ENCODE assay signal across 8 cellular contexts in the genomic region with DNA sequence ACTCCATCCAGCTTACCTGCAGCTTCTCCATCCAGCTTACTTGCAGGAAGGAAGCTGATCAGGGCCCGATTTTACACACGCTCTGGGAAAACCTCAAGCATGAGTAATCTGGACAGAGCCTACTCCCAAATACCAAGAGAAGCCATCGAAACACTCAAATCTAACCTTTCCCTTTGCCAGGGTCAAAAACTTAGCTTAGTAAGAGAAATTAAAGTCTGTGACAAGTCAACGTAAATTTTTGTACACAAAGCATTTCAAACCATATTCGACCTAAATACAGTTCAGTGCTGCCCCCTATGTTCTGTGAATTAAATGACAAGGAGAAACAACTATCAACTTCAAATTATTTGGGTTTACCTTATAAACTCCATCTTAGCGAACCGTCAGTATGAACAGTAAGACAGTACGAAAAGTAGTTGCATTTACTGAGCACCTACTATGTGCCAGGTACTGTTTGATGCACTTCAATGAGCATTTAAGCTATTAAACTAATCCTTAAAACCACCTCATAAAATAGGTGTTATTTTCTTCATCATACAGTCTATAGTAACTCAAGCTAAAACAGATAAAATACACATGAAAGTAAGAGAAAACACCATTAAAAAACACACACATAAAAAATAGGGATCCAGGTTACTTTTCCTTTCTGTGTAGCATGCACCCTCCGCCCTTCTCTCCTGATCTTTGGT. TPM values are rescaled to one million over a fixed set of nuclear protein-coding genes. Genes with fewer than 3 reads are reported as not detected.
DNase-seq lines count a peak whose midpoint lies in the region; ATAC-seq and TF ChIP-seq lines count a peak whose summit lies in the region.

No MANE protein-coding gene starts in this region.

- H3K4me2 ChIP-seq in MM.1S (ENCODE audit: low read depth, low read length), result no peak overlapping the region

- POLR2A ChIA-PET in CD8-positive, alpha-beta T cell (lab: Charles Lee), result interaction anchor here (0.5 kb wide), 1 partner anchor 111 kb away, joined by 4 read pairs; no protein-coding TSS in a partner anchor

- no peaks in the 10 kb centered on the region for H3F3A ChIP-seq in MM.1S (ENCODE audit: insufficient read depth, low read length)

- H3K4me3 Mint-ChIP-seq in CD8-positive, alpha-beta T cell, result no peak overlapping the region

- H3K9me3 ChIP-seq in MM.1S (replicated peaks; ENCODE audit: insufficient read depth, low read length) (no peaks in the 10 kb centered on the region), lung (ENCODE audit: control insufficient read depth in 2 of 2, insufficient read depth in 1 of 2, low read length in 1 of 2) (no peaks in the 10 kb centered on the region)
- H3K9me3 ChIP-seq in CD8-positive, alpha-beta T cell (ENCODE audit: low read length), result no peaks in the 10 kb centered on the region

- no peaks in the 10 kb centered on the region for H3K27me3 ChIP-seq in MM.1S (replicated peaks; ENCODE audit: insufficient read depth, low read length)
- H3K27me3 ChIP-seq in brain microvascular endothelial cell (replicated peaks), result no peaks in the 10 kb centered on the region
- H3K27me3 ChIP-seq in lung (ENCODE audit: control insufficient read depth, insufficient read depth), result no peaks in the 10 kb centered on the region
- no peaks in the 10 kb centered on the region for H3K27me3 ChIP-seq in CD8-positive, alpha-beta T cell (ENCODE audit: insufficient read depth, low read length)

- no peaks in the 10 kb centered on the region for H4K20me1 ChIP-seq in MM.1S (ENCODE audit: insufficient read depth, low read length)

- H3K4me1 ChIP-seq in MM.1S (ENCODE audit: low read length), result no peaks in the 10 kb centered on the region
- H3K4me1 ChIP-seq in lung (ENCODE audit: control insufficient read depth in 2 of 2, insufficient read depth in 2 of 2, low read length in 2 of 2), result peaks cover 0 to 2% of the 10 kb centered on the region in 2 donors
- no peaks in the 10 kb centered on the region for H3K4me1 ChIP-seq in CD8-positive, alpha-beta T cell (ENCODE audit: insufficient read depth, low read length)

- in situ Hi-C loops in brain microvascular endothelial cell (cut with HindIII; ENCODE audit: low pct_ligation_motif_present, low sequenced_read_pairs), result loop anchor here (25.0 kb wide), 1 partner anchor 183 kb away; a partner anchor contains a TSS

- ATAC-seq in lung (ENCODE audit: insufficient read depth, low FRiP score), result peak; percentile 19
- ATAC-seq in GM18505 (IDR thresholded peaks at IDR 0.05; ENCODE audit: unreplicated experiment), result no peak
- ATAC-seq in CD8-positive, alpha-beta T cell, result no peak

- no peaks in the 10 kb centered on the region for H3K79me2 ChIP-seq in MM.1S (ENCODE audit: low read length)

- 27 to 56% methylated on average over 9 of the region's 9 CpGs for WGBS in lung, 2 donors

- H3K4me3 ChIP-seq in MM.1S (ENCODE audit: low read length), result no peak overlapping the region
- no peak overlapping the region for H3K4me3 ChIP-seq in brain microvascular endothelial cell (ENCODE audit: low read depth, low read length)
- no peak overlapping the region for H3K4me3 ChIP-seq in lung
- no peak overlapping the region for H3K4me3 ChIP-seq in CD8-positive, alpha-beta T cell (ENCODE audit: low read depth, low read length)

- no peak overlapping the region for H3K9ac ChIP-seq in MM.1S (ENCODE audit: low read length)

- peak; percentile 19 for DNase-seq in DMS153 (lab: John Stamatoyannopoulos, UW)
- peak; percentile 30 for DNase-seq in MM.1S
- DNase-seq in brain microvascular endothelial cell, result peak; percentile 40
- DNase-seq in lung (ENCODE audit: low spot score), result no peak
- no peak for DNase-seq in stimulated activated CD4-positive, alpha-beta T cell treated with anti-CD3 and anti-CD28 coated beads, Interleukin-2, amount 100 ng/mL, for 48 hours
- DNase-seq in T1000 (lab: John Stamatoyannopoulos, UW), result no peak
- DNase-seq in CD8-positive, alpha-beta T cell, result no peak

- no peaks in the 10 kb centered on the region for H3K27me3 Mint-ChIP-seq in CD8-positive, alpha-beta T cell (ENCODE audit: low read depth)

- no peak overlapping the region for H2AFZ ChIP-seq in MM.1S (ENCODE audit: low read length)

- H3K9me2 ChIP-seq in MM.1S (replicated peaks; ENCODE audit: insufficient read depth, low read length), result no peaks in the 10 kb centered on the region

- intact Hi-C loops in CD8-positive, alpha-beta T cell (cut with DNase I, micrococcal nuclease), result no loop called here

- no peak for TF ChIP-seq POLR2A in GM18505 (IDR thresholded peaks at IDR 0.05; ENCODE audit: borderline replicate concordance, extremely low read depth, insufficient read depth, insufficient read length)

- no peak overlapping the region for H3K27ac Mint-ChIP-seq in CD8-positive, alpha-beta T cell

- H3K36me3 Mint-ChIP-seq in CD8-positive, alpha-beta T cell, result peaks cover 58% of the 10 kb centered on the region

- TF ChIP-seq CTCF in MM.1S (IDR thresholded peaks at IDR 0.05; ENCODE audit: low read length) (peak; percentile 57), brain microvascular endothelial cell (IDR thresholded peaks at IDR 0.05; ENCODE audit: low read depth, low read length, missing control alignments) (peak; percentile 47), lung (IDR thresholded peaks at IDR 0.05; ENCODE audit: control extremely low read depth, extremely low read depth) (no peak)
- no peak for TF ChIP-seq CTCF in CD8-positive, alpha-beta T cell (IDR thresholded peaks at IDR 0.05)

- peaks cover 7% of the 10 kb centered on the region for H3K9me3 Mint-ChIP-seq in CD8-positive, alpha-beta T cell

- H3K4me1 Mint-ChIP-seq in CD8-positive, alpha-beta T cell (ENCODE audit: low read depth), result no peaks in the 10 kb centered on the region

- H3K27ac ChIP-seq in MM.1S (ENCODE audit: low read length), result no peak overlapping the region
- no peak overlapping the region for H3K27ac ChIP-seq in brain microvascular endothelial cell
- H3K27ac ChIP-seq in lung (ENCODE audit: low read depth in 1 of 2, low read length in 1 of 2), result no peak overlapping the region
- no peak overlapping the region for H3K27ac ChIP-seq in CD8-positive, alpha-beta T cell (ENCODE audit: low read depth, low read length)

- CTCF ChIA-PET in CD8-positive, alpha-beta T cell (lab: Charles Lee), result no interaction called here

- H3K36me3 ChIP-seq in MM.1S (replicated peaks; ENCODE audit: insufficient read depth, low read length) (no peaks in the 10 kb centered on the region), brain microvascular endothelial cell (replicated peaks) (peaks cover 37% of the 10 kb centered on the region), lung (ENCODE audit: control insufficient read depth in 2 of 2, insufficient read depth in 2 of 2, low read length in 2 of 2) (peaks cover 13 to 34% of the 10 kb centered on the region in 2 donors)
- peaks cover 12% of the 10 kb centered on the region for H3K36me3 ChIP-seq in CD8-positive, alpha-beta T cell (ENCODE audit: insufficient read depth, low read length)

RNA-seq across cellular contexts. Expression of a gene that starts 36.9 kb away (rescaled TPM):
- total RNA-seq in lung, result 10 to 100 TPM; 42.0 to 42.9 TPM
- 10 to 100 TPM; 25.8 to 42.7 TPM for polyA plus RNA-seq in lung
- 10 to 100 TPM; 25.4 TPM for total RNA-seq in CD8-positive, alpha-beta T cell

Comparison
In these comparisons a context has a peak if more than half of its experiments do, and no peak if none do; other contexts are left out.
1. DNase-seq: peak in DMS153 (single experiment), MM.1S (single experiment) and brain microvascular endothelial cell (single experiment); none in lung (single experiment), stimulated activated CD4-positive, alpha-beta T cell treated with anti-CD3 and anti-CD28 coated beads, Interleukin-2, amount 100 ng/mL, for 48 hours (0 of 2), T1000 (single experiment) and CD8-positive, alpha-beta T cell (0 of 7).
2. CTCF ChIP-seq: peak in MM.1S (single experiment) and brain microvascular endothelial cell (single experiment); none in lung (single experiment) and CD8-positive, alpha-beta T cell (single experiment).